ENCODE assay signal across 8 cellular contexts in the genomic region with DNA sequence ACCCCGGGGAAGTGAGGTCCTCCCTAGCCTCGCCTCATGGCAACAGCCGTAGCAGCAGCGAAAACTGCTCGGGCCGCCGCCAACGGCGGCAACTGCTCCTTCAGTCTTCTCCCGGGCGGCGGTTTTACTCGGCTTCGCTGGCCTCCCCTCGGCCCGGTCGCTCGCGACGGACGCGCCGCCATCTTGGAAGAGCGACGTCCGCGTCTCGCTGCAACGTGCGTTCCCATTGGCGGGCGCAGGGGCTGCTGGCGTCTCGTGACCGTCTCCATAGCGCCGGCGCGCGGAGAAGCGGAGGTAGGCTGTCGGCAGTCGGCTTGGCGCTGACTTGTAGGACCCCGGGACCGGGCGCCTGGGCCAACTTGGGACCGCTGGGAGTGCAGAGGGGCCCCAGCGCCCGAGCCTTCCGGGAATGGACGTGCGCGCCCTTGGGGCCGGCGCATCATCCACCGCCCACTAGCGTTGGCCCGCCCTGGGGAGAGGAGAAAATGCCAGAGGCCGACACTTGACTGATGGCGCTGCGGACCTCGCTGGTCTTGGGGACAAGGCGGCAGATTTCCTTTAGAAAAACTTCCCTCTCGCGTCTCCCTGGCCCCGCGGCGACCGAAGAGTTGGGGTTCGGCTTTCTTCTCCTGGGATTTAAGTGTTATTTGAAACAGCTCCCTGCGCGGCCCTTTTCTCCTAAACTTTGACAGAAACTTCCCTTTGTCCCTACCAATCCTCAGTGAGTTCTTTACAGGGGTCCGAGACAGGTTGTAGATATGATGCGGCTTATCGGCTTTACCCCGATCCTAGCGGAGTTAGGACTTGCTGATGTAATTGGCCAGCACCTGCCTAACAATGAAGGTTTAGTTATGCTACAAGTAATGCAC. TPM values are rescaled to one million over a fixed set of nuclear protein-coding genes. Genes with fewer than 3 reads are reported as not detected.
DNase-seq lines count a peak whose midpoint lies in the region; ATAC-seq, FAIRE-seq and TF ChIP-seq lines count a peak whose summit lies in the region.

A gene with protein sequence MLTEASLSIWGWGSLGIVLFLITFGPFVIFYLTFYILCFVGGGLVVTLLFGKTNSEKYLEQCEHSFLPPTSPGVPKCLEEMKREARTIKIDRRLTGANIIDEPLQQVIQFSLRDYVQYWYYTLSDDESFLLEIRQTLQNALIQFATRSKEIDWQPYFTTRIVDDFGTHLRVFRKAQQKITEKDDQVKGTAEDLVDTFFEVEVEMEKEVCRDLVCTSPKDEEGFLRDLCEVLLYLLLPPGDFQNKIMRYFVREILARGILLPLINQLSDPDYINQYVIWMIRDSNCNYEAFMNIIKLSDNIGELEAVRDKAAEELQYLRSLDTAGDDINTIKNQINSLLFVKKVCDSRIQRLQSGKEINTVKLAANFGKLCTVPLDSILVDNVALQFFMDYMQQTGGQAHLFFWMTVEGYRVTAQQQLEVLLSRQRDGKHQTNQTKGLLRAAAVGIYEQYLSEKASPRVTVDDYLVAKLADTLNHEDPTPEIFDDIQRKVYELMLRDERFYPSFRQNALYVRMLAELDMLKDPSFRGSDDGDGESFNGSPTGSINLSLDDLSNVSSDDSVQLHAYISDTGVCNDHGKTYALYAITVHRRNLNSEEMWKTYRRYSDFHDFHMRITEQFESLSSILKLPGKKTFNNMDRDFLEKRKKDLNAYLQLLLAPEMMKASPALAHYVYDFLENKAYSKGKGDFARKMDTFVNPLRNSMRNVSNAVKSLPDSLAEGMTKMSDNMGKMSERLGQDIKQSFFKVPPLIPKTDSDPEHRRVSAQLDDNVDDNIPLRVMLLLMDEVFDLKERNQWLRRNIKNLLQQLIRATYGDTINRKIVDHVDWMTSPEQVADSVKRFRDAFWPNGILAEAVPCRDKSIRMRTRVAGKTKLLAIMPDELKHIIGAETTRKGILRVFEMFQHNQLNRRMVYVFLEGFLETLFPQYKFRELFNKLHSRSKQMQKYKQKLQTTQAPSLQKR (minus strand): TSS at position 193 of the 869 bp plus-strand sequence. CDS start 199 bp downstream, outside the sequence.

- peak; percentile 81 for TF ChIP-seq CTCF in HepG2 (CRISPR knock-in tag; IDR thresholded peaks at IDR 0.05)

- CTCF ChIA-PET in HepG2 (lab: Yijun Ruan, JAX; ENCODE audit: low intra/inter-chr PET ratio, low total read pairs) = no interaction called here

- TF ChIP-seq EP300 in HepG2 (IDR thresholded peaks at IDR 0.05; ENCODE audit: low read depth in 2 of 2, low read length in 2 of 2) = peak in 1 of 2 experiments; percentile 16; a peak in 1 of 4 replicates
- 0 out of 2 replicates have a peak, but pooled peaks have one; percentile 28 for TF ChIP-seq EP300 in HepG2 (CRISPR knock-in tag; IDR thresholded peaks at IDR 0.05; ENCODE audit: borderline replicate concordance)

- POLR2A ChIA-PET in HepG2 (lab: Yijun Ruan, JAX) = no interaction called here

- in situ Hi-C loops in HepG2 (cut with HindIII; ENCODE audit: extremely low pct_ligation_motif_present, low pct_unique_long_range_greater_than_20kb) = no loop called here

- H3K36me3 ChIP-seq in HepG2 (replicated peaks in 1 of 2; ENCODE audit: control insufficient read depth in 1 of 2, insufficient read depth in 2 of 2, low read length in 2 of 2) = no peaks in the 10 kb centered on the region

- H3K27me3 ChIP-seq in HepG2 (ENCODE audit: control insufficient read depth in 1 of 2, insufficient read depth in 2 of 2, low read length in 2 of 2) = no peaks in the 10 kb centered on the region; a peak in 1 of 5 replicates

- FAIRE-seq in HepG2 (lab: Jason Lieb, UNC) = peak; percentile 15

- ATAC-seq in GM19372 (IDR thresholded peaks at IDR 0.05; ENCODE audit: low read depth, unreplicated experiment) (peak; percentile 91), HG03558 (IDR thresholded peaks at IDR 0.05; ENCODE audit: extremely low read depth, unreplicated experiment) (peak; percentile 88), HepG2 (peak; percentile 97)

- TF ChIP-seq POLR2A in HepG2 (IDR thresholded peaks at IDR 0.05; ENCODE audit: insufficient read depth in 1 of 2, low read depth in 2 of 2, low read length in 2 of 2) = peak; percentile 70 to 81

- peak within 1 kb of the TSS; percentile 64 to 97 (median 86) for H3K4me3 ChIP-seq in HepG2 (replicated peaks in 1 of 3; ENCODE audit: insufficient read depth in 1 of 3, low read depth in 2 of 3, low read length in 3 of 3)

- 1% methylated on average over 14 of the region's 78 CpGs for WGBS in HepG2 (ENCODE audit: low lambda C conversion rate)

- H4K20me1 ChIP-seq in HepG2 (ENCODE audit: insufficient read depth, low read length) = peaks cover 4% of the 10 kb centered on the region

- intact Hi-C loops in HepG2 (cut with micrococcal nuclease; ENCODE audit: unreplicated experiment) = loop anchor here (10.0 kb wide), 1 partner anchor 136 kb away; no protein-coding TSS in a partner anchor

- DNase-seq in CD1c-positive myeloid dendritic cell (ENCODE audit: extremely low spot score) (peak; percentile 97), NCI-H748 (lab: John Stamatoyannopoulos, UW; ENCODE audit: unreplicated experiment) (peak; percentile 96), dermis blood vessel endothelial cell (peak; percentile 96), HepG2 (ENCODE audit: low spot score) (peak; percentile 87)
- DNase-seq in activated CD4-positive, alpha-beta T cell treated with anti-CD3 and anti-CD28 coated beads, Interleukin-2, amount 50 U/mL, for 24 hours (ENCODE audit: low read depth in 1 of 2, low spot score in 1 of 2) = peak; percentile 68 to 81
- DNase-seq in stimulated activated CD4-positive, alpha-beta T cell treated with anti-CD3 and anti-CD28 coated beads, Interleukin-4, amount 100 ng/mL, for 1 hour = peak; percentile 91

- H3K9me3 ChIP-seq in HepG2 (ENCODE audit: low read length) = no peaks in the 10 kb centered on the region

- H3K9ac ChIP-seq in HepG2 (ENCODE audit: insufficient read depth, low read depth, low read length) = peak within 1 kb of the TSS; percentile 92

- peak within 1 kb of the TSS; percentile 88 for H2AFZ ChIP-seq in HepG2 (ENCODE audit: low read length)

- H3K27ac ChIP-seq in HepG2 (ENCODE audit: extremely low read length, insufficient read depth, low read length) = peak within 1 kb of the TSS; percentile 92

- peaks cover 38% of the 10 kb centered on the region for H3K4me1 ChIP-seq in HepG2 (ENCODE audit: insufficient read depth, low read length)

- BruUV-seq in HepG2 (replicated peaks; lab: Mats Ljungman, UMichigan) = TSS peak; percentile 87

- peak within 1 kb of the TSS; percentile 74 for H3K4me2 ChIP-seq in HepG2 (ENCODE audit: low read depth, low read length)

- H3K79me2 ChIP-seq in HepG2 (ENCODE audit: insufficient read depth, low read length) = peaks cover 44% of the 10 kb centered on the region

- TF ChIP-seq RAD21 in HepG2 (CRISPR knock-in tag; IDR thresholded peaks at IDR 0.05) = peak; percentile 68

TF ChIP-seq in HepG2, 621 proteins besides CTCF, POLR2A, EP300 and RAD21 (continues in another document):
- TF ChIP-seq, protein P1, sequence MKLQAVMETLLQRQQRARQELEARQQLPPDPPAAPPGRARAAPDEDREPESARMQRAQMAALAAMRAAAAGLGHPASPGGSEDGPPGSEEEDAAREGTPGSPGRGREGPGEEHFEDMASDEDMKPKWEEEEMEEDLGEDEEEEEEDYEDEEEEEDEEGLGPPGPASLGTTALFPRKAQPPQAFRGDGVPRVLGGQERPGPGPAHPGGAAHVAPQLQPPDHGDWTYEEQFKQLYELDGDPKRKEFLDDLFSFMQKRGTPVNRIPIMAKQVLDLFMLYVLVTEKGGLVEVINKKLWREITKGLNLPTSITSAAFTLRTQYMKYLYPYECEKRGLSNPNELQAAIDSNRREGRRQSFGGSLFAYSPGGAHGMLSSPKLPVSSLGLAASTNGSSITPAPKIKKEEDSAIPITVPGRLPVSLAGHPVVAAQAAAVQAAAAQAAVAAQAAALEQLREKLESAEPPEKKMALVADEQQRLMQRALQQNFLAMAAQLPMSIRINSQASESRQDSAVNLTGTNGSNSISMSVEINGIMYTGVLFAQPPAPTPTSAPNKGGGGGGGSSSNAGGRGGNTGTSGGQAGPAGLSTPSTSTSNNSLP (IDR thresholded peaks at IDR 0.05; ENCODE audit: low read depth, low read length) = no peak
- no peak; the same call in 1 of the 2 replicates for TF ChIP-seq ZNF136 (CRISPR knock-in tag; IDR thresholded peaks at IDR 0.05; ENCODE audit: low read depth)
- TF ChIP-seq CREB1 (IDR thresholded peaks at IDR 0.05) = peak; percentile 73
- TF ChIP-seq CREB1 (CRISPR knock-in tag; IDR thresholded peaks at IDR 0.05) = peak; percentile 79
- peak; percentile 75; the same call in 1 of the 2 replicates for TF ChIP-seq ZNF614 (CRISPR knock-in tag; IDR thresholded peaks at IDR 0.05; ENCODE audit: borderline replicate concordance)
- TF ChIP-seq RBM22 (optimal IDR thresholded peaks at IDR 0.05; ENCODE audit: low read length) = no peak
- TF ChIP-seq ZBTB38 (CRISPR knock-in tag; IDR thresholded peaks at IDR 0.05) = peak; percentile 53; the same call in 1 of the 2 replicates
- TF ChIP-seq TSC22D2 (CRISPR knock-in tag; IDR thresholded peaks at IDR 0.05; ENCODE audit: borderline replicate concordance) = peak; percentile 34; the same call in 1 of the 2 replicates

RNA-seq across cellular contexts. Expression of the gene that starts here (rescaled TPM):
- 35.1 and 55.7 TPM in 2 replicates for total RNA-seq in dermis blood vessel endothelial cell
- total RNA-seq in HepG2 (2016; rRNA removed; fragmentation: Illumina TruSeq; extraction: Trizol) = 32.3 and 35.7 TPM in 2 replicates
- 46.8 and 53.2 TPM in 2 replicates for total RNA-seq in HepG2 (2016; cell fraction: cytosol; rRNA removed; fragmentation: Illumina TruSeq; extraction: Trizol; ENCODE audit: low read depth)
- 32.8 and 35.2 TPM in 2 replicates for total RNA-seq in HepG2 (2016; cell fraction: insoluble cytoplasmic fraction; rRNA removed; fragmentation: Illumina TruSeq; extraction: Trizol)
- total RNA-seq in HepG2 (2016; cell fraction: membrane; rRNA removed; fragmentation: Illumina TruSeq; extraction: Trizol) = 27.8 and 28.4 TPM in 2 replicates
- 49.7 and 53.6 TPM in 2 replicates for total RNA-seq in HepG2 (2016; cell fraction: nucleus; rRNA removed; fragmentation: Illumina TruSeq; extraction: Trizol)
- polyA plus RNA-seq in HepG2 (2011; rRNA removed) = 12.6 and 14.3 TPM in 2 replicates
- polyA plus RNA-seq in HepG2 (2011; cell fraction: cytosol; rRNA removed) = 5.2 and 8.2 TPM in 2 replicates
- 17.1 and 19.6 TPM in 2 replicates for polyA plus RNA-seq in HepG2 (2011; cell fraction: nucleus; rRNA removed)
- 11.0 and 14.3 TPM in 2 replicates for polyA plus RNA-seq in HepG2 (2012)
- polyA plus RNA-seq in HepG2 (2016; cell fraction: cytosol; fragmentation: Illumina TruSeq; extraction: Trizol; ENCODE audit: low read depth) = 2.2 and 2.3 TPM in 2 replicates
- polyA plus RNA-seq in HepG2 (2016; cell fraction: insoluble cytoplasmic fraction; fragmentation: Illumina TruSeq; extraction: Trizol; ENCODE audit: low read depth) = 19.9 and 22.4 TPM in 2 replicates
- polyA plus RNA-seq in HepG2 (2016; cell fraction: membrane; fragmentation: Illumina TruSeq; extraction: Trizol; ENCODE audit: low read depth) = 8.0 and 8.6 TPM in 2 replicates
- polyA plus RNA-seq in HepG2 (2016; cell fraction: nucleus; fragmentation: Illumina TruSeq; extraction: Trizol; ENCODE audit: insufficient read depth, low read depth) = 20.3 and 23.3 TPM in 2 replicates
- polyA minus RNA-seq in HepG2 (2011; rRNA and poly(A)+ RNA removed; ENCODE audit: low replicate concordance) = 11.9 and 12.5 TPM in 2 replicates
- 17.1 TPM in 2 replicates for polyA minus RNA-seq in HepG2 (2011; cell fraction: cytosol; rRNA and poly(A)+ RNA removed)
- 126 and 139 TPM in 2 replicates for polyA minus RNA-seq in HepG2 (2011; cell fraction: nucleus; rRNA and poly(A)+ RNA removed)

Comparison
In these comparisons a context has a peak if more than half of its experiments do, and no peak if none do; other contexts are left out.
1. Peak in every context shown above with its lines: DNase-seq, ATAC-seq, H3K4me3 ChIP-seq and H3K27ac ChIP-seq.